ENCODE assay signal across 1 cellular context in the genomic region with DNA sequence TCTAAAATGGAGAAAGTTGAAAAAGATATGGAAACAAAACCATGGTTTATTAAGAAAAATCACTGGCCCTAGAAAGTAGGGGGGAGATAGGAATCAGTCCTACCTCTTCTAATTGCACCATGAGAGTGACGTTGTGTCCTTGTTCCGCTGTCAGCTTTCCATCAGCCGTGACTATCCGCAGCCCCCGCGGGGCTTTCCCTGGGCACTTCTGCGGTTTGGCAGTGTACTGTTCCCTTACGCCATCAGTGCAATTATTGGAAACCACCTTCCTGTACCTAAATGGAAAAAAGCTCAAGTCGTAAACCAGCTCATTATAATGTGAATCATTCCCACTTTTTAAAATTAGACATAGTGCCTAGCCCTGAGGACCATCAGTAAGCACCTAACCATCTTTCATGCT.
TF ChIP-seq lines count a peak whose summit lies in the region.

No MANE protein-coding gene starts in this region.

TF ChIP-seq in GM12878, 131 proteins besides CTCF, POLR2A, EP300 and RAD21 (continued from another document):
- TF ChIP-seq BHLHE40 (IDR thresholded peaks at IDR 0.05; ENCODE audit: borderline replicate concordance in 1 of 2, low read depth in 2 of 2, low read length in 1 of 2) = peak in 1 of 2 experiments; percentile 47; a peak in 1 of 4 replicates
- TF ChIP-seq IKZF1 (conservative IDR thresholded peaks at IDR 0.05) = peak; percentile 85
- peak; percentile 48; the same call in 1 of the 2 replicates for TF ChIP-seq EED (IDR thresholded peaks at IDR 0.05; ENCODE audit: low read depth)
- TF ChIP-seq, protein P1, sequence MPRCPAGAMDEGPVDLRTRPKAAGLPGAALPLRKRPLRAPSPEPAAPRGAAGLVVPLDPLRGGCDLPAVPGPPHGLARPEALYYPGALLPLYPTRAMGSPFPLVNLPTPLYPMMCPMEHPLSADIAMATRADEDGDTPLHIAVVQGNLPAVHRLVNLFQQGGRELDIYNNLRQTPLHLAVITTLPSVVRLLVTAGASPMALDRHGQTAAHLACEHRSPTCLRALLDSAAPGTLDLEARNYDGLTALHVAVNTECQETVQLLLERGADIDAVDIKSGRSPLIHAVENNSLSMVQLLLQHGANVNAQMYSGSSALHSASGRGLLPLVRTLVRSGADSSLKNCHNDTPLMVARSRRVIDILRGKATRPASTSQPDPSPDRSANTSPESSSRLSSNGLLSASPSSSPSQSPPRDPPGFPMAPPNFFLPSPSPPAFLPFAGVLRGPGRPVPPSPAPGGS (IDR thresholded peaks at IDR 0.05; ENCODE audit: borderline replicate concordance, insufficient read depth, low read depth, low read length, poor library complexity, severe bottlenecking) = no peak
- TF ChIP-seq GATAD2B (conservative IDR thresholded peaks at IDR 0.05; ENCODE audit: low read depth) = peak; percentile 58; the same call in 1 of the 2 replicates
- peak; percentile 52; the same call in 1 of the 2 replicates for TF ChIP-seq NFIC (IDR thresholded peaks at IDR 0.05; ENCODE audit: low read depth, low read length)
- TF ChIP-seq, protein P2, sequence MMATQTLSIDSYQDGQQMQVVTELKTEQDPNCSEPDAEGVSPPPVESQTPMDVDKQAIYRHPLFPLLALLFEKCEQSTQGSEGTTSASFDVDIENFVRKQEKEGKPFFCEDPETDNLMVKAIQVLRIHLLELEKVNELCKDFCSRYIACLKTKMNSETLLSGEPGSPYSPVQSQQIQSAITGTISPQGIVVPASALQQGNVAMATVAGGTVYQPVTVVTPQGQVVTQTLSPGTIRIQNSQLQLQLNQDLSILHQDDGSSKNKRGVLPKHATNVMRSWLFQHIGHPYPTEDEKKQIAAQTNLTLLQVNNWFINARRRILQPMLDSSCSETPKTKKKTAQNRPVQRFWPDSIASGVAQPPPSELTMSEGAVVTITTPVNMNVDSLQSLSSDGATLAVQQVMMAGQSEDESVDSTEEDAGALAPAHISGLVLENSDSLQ (IDR thresholded peaks at IDR 0.05) = peak; percentile 71
- TF ChIP-seq MTA2 (IDR thresholded peaks at IDR 0.05; ENCODE audit: low read depth) = peak; percentile 93
- TF ChIP-seq MYC (IDR thresholded peaks at IDR 0.05; ENCODE audit: insufficient read depth, insufficient read length, insufficient replicate concordance, low read length, severe bottlenecking) = no peak
- peak; percentile 79 for TF ChIP-seq DPF2 (IDR thresholded peaks at IDR 0.05)
- TF ChIP-seq RELA (IDR thresholded peaks at IDR 0.05; ENCODE audit: borderline replicate concordance, partially characterized antibody) = peak; percentile 19
- TF ChIP-seq FOXK2 (IDR thresholded peaks at IDR 0.05) = no peak
- TF ChIP-seq, protein P3, sequence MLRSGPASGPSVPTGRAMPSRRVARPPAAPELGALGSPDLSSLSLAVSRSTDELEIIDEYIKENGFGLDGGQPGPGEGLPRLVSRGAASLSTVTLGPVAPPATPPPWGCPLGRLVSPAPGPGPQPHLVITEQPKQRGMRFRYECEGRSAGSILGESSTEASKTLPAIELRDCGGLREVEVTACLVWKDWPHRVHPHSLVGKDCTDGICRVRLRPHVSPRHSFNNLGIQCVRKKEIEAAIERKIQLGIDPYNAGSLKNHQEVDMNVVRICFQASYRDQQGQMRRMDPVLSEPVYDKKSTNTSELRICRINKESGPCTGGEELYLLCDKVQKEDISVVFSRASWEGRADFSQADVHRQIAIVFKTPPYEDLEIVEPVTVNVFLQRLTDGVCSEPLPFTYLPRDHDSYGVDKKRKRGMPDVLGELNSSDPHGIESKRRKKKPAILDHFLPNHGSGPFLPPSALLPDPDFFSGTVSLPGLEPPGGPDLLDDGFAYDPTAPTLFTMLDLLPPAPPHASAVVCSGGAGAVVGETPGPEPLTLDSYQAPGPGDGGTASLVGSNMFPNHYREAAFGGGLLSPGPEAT (IDR thresholded peaks at IDR 0.05; ENCODE audit: low read depth) = peak; percentile 90
- TF ChIP-seq EZH2 (IDR thresholded peaks at IDR 0.05; ENCODE audit: borderline replicate concordance, control insufficient read depth, low read depth, low read length) = no peak
